In the genomic region with DNA sequence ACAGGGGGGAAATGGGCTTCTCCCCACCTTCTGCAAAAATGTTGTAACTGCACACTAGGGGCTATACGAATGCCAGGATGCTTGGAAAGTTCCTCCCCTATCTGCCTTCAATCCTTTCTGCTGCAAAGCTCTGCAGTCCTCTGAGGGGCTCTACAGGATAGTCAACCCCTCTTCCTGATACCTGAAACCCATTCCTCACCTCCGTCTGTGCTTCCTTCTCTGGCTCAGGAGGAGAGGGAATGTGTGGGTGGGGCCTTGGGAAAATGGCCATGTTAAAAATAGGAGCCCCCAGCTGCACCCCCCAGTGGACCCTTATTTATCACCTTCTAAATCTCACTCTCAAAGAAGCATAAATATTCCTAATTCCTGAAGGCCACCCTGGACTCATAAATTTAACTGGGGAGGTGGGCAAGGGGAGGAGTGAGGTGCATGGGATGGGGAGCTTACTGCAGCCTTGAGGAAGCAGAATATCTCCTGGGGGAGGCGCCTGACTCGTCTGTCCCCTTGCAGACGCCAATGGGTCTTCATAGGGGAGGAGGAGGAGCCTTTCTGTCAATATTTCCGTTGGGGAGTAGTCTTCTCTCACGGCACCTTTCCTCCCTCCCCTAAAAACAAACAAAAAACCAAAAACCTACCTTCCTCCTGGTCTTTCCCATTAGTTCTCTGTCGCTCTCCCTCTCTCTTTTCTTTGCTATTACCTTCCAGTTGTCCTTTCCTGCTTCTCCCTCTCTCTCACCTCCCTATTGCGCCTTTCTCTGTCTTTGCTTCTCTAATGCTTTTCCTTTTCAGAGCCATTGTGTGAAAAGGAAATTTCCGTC, we compare ENCODE assay signal across 1 cellular context.
TF ChIP-seq lines count a peak whose summit lies in the region.

No MANE protein-coding gene starts in this region.

TF ChIP-seq in GM12878, 131 proteins besides CTCF, POLR2A, EP300 and RAD21:
- TF ChIP-seq ZBTB40 (IDR thresholded peaks at IDR 0.05; ENCODE audit: borderline replicate concordance) (no peak), PRDM15 (CRISPR knock-in tag; IDR thresholded peaks at IDR 0.05) (no peak), NBN (IDR thresholded peaks at IDR 0.05) (0 out of 2 replicates have a peak, but pooled peaks have one; percentile 8), BCLAF1 (IDR thresholded peaks at IDR 0.05) (no peak), SMAD1 (IDR thresholded peaks at IDR 0.05; ENCODE audit: low read depth, partially characterized antibody) (no peak), BCL11A (IDR thresholded peaks at IDR 0.05; ENCODE audit: low read depth, low read length) (no peak), TCF12 (IDR thresholded peaks at IDR 0.05; ENCODE audit: low read depth, low read length) (no peak), RUNX3 (IDR thresholded peaks at IDR 0.05; ENCODE audit: low read length) (peak; percentile 4; the same call in 1 of the 2 replicates), HSF1 (IDR thresholded peaks at IDR 0.05; ENCODE audit: low read depth, low read length) (no peak)
- TF ChIP-seq, protein P1, sequence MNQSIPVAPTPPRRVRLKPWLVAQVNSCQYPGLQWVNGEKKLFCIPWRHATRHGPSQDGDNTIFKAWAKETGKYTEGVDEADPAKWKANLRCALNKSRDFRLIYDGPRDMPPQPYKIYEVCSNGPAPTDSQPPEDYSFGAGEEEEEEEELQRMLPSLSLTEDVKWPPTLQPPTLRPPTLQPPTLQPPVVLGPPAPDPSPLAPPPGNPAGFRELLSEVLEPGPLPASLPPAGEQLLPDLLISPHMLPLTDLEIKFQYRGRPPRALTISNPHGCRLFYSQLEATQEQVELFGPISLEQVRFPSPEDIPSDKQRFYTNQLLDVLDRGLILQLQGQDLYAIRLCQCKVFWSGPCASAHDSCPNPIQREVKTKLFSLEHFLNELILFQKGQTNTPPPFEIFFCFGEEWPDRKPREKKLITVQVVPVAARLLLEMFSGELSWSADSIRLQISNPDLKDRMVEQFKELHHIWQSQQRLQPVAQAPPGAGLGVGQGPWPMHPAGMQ (IDR thresholded peaks at IDR 0.05; ENCODE audit: borderline replicate concordance), result no peak
